11 cellular contexts compared by ENCODE assay signal in the genomic region with DNA sequence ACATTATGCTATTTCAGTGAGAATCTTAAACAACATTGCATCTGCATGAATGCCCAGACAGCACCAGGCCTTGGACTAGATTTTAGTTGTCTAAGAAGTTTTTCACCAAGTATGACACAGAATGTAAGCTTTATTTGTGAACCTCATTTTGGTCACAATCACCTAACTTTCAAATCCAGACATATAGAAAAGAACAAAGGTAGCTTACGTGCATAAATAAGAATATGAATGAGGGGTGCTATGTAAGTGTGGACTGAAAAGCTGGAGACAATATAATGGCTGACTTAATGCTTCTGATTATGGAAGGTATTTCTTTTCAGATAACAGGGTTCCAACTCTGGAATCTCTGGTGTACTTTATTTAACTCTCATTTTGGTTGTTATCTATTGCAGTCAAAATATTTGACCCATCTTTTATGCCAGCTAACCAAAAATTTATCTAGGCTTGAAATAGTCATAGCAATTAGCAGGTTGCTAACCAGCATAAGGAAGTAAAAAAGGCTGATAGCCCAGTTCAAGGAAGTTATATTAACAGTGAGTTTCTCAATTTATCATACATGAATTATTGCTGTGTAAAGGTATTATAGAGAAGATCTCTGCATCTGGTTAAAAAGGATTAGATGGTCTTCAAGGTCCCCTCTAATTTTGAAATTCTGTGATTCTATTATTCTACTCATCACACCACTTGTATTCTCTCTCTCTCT.
"Had no signal": no experiment of that assay in that cellular context is flagged by ENCODE, and none has a peak within 500 bp of the region (broad histone marks: within the 10 kb centered on the region; RNA-seq: fewer than 3 reads in every experiment).

No MANE protein-coding gene starts in this region.

- H3K9me3 Mint-ChIP-seq: activated CD4-positive, alpha-beta memory T cell treated with anti-CD3 and anti-CD28 coated beads, Interleukin-2, amount 10 ng/mL, durations not matched to agents 7 days and 5 days; activated naive CD8-positive, alpha-beta T cell treated with anti-CD3 and anti-CD28 coated beads, Interleukin-2, amount 10 ng/mL, durations not matched to agents 7 days and 5 days; endodermal cell; nephron had no signal

- H3K4me1 ChIP-seq: breast epithelium, thyroid gland had no signal

- H3K4me3 Mint-ChIP-seq: activated CD4-positive, alpha-beta memory T cell treated with anti-CD3 and anti-CD28 coated beads, Interleukin-2, amount 10 ng/mL, durations not matched to agents 7 days and 5 days; activated naive CD8-positive, alpha-beta T cell treated with anti-CD3 and anti-CD28 coated beads, Interleukin-2, amount 10 ng/mL, durations not matched to agents 7 days and 5 days; endodermal cell; nephron had no signal

- H3K27me3 ChIP-seq: breast epithelium, thyroid gland had no signal

- H3K27me3 Mint-ChIP-seq: activated CD4-positive, alpha-beta memory T cell treated with anti-CD3 and anti-CD28 coated beads, Interleukin-2, amount 10 ng/mL, durations not matched to agents 7 days and 5 days; activated naive CD8-positive, alpha-beta T cell treated with anti-CD3 and anti-CD28 coated beads, Interleukin-2, amount 10 ng/mL, durations not matched to agents 7 days and 5 days had no signal

- DNase-seq: activated CD4-positive, alpha-beta memory T cell treated with anti-CD3 and anti-CD28 coated beads, Interleukin-2, amount 10 ng/mL, durations not matched to agents 7 days and 5 days; activated gamma-delta T cell treated with Interleukin-2 at 50 U/mL for 16 hours; activated naive CD8-positive, alpha-beta T cell treated with anti-CD3 and anti-CD28 coated beads, Interleukin-2, amount 10 ng/mL, durations not matched to agents 7 days and 5 days; activated T-cell treated with anti-CD3 and anti-CD28 coated beads, Interleukin-2, amount 50 U/mL, for 48 hours; anterior cingulate cortex; endodermal cell; thyroid gland had no signal

- H3K27ac ChIP-seq: breast epithelium, skin epidermis, thyroid gland, VCaP had no signal

- H3K27ac Mint-ChIP-seq: activated CD4-positive, alpha-beta memory T cell treated with anti-CD3 and anti-CD28 coated beads, Interleukin-2, amount 10 ng/mL, durations not matched to agents 7 days and 5 days; activated naive CD8-positive, alpha-beta T cell treated with anti-CD3 and anti-CD28 coated beads, Interleukin-2, amount 10 ng/mL, durations not matched to agents 7 days and 5 days; endodermal cell; nephron had no signal

- H3K4me3 ChIP-seq: breast epithelium, skin epidermis, thyroid gland had no signal

- H3K9me3 ChIP-seq: breast epithelium, thyroid gland had no signal

- H3K4me1 Mint-ChIP-seq: activated CD4-positive, alpha-beta memory T cell treated with anti-CD3 and anti-CD28 coated beads, Interleukin-2, amount 10 ng/mL, durations not matched to agents 7 days and 5 days; activated naive CD8-positive, alpha-beta T cell treated with anti-CD3 and anti-CD28 coated beads, Interleukin-2, amount 10 ng/mL, durations not matched to agents 7 days and 5 days; nephron had no signal

- H3K36me3 ChIP-seq: breast epithelium, thyroid gland had no signal

- H3K36me3 Mint-ChIP-seq: activated naive CD8-positive, alpha-beta T cell treated with anti-CD3 and anti-CD28 coated beads, Interleukin-2, amount 10 ng/mL, durations not matched to agents 7 days and 5 days had no signal
